ENCODE assay signal across 19 cellular contexts in genomic region chr5:175383350-175383749, GRCh38.
A peak's percentile ranks its signal among the peaks of the same experiment; 100 is the strongest.
DNase-seq lines count a peak whose midpoint lies in the region; ATAC-seq and TF ChIP-seq lines count a peak whose summit lies in the region.
"Had no signal": no experiment of that assay in that cellular context is flagged by ENCODE, and none has a peak within 500 bp of the region (broad histone marks: within the 10 kb centered on the region; RNA-seq: fewer than 3 reads in every experiment).

No MANE protein-coding gene starts in this region.

- POLR2A ChIA-PET in PC-3 (lab: Charles Lee; ENCODE audit: unreplicated experiment): no interaction called here

- H3K9me3 ChIP-seq in PC-3 (ENCODE audit: low read length): no peaks in the 10 kb centered on the region
- H3K9me3 ChIP-seq: adrenal gland, right lobe of liver had no signal

- no peaks in the 10 kb centered on the region for H3K79me2 ChIP-seq in PC-3 (ENCODE audit: low read length)

- no peaks in the 10 kb centered on the region for H3K36me3 ChIP-seq in PC-3 (ENCODE audit: low read depth, low read length)
- H3K36me3 ChIP-seq: adrenal gland, left ventricle myocardium inferior, right lobe of liver, tibial nerve had no signal

- CTCF ChIA-PET in PC-3 (lab: Charles Lee): no interaction called here

- no TSS peak for BruUV-seq in PC-3 (replicated peaks; lab: Mats Ljungman, UMichigan)

- H3K4me1 ChIP-seq in PC-3 (ENCODE audit: insufficient read depth, low read length): peaks cover 59% of the 10 kb centered on the region
- H3K4me1 ChIP-seq: adrenal gland, left ventricle myocardium inferior, right lobe of liver, tibial nerve had no signal

- H2AFZ ChIP-seq in PC-3 (ENCODE audit: low read length): no peak overlapping the region

- no peaks in the 10 kb centered on the region for H3K9me2 ChIP-seq in PC-3 (replicated peaks; ENCODE audit: low read length)

- H3F3A ChIP-seq in PC-3 (ENCODE audit: low read length, unreplicated experiment): no peaks in the 10 kb centered on the region

- ATAC-seq in PC-3: no peak
- no peak for ATAC-seq in GM21576 (IDR thresholded peaks at IDR 0.05; ENCODE audit: unreplicated experiment)
- no peak for ATAC-seq in HG02678 (IDR thresholded peaks at IDR 0.05; ENCODE audit: unreplicated experiment)
- ATAC-seq in GM19452 (IDR thresholded peaks at IDR 0.05; ENCODE audit: unreplicated experiment): no peak
- ATAC-seq: GM12878, natural killer cell, right lobe of liver had no signal

- H3K4me2 ChIP-seq in PC-3 (ENCODE audit: low read length): peak overlapping the region; percentile 39; the same call in 1 of the 2 replicates

- no peaks in the 10 kb centered on the region for H4K20me1 ChIP-seq in PC-3 (ENCODE audit: low read length)

- TF ChIP-seq CTCF in PC-3 (conservative IDR thresholded peaks at IDR 0.05; ENCODE audit: low read depth, low read length): no peak

- H3K27me3 ChIP-seq in PC-3 (ENCODE audit: low read length): no peaks in the 10 kb centered on the region
- H3K27me3 ChIP-seq: adrenal gland, right lobe of liver, tibial nerve had no signal

- DNase-seq in Ammon's horn (ENCODE audit: low spot score): peak; percentile 54
- peak; percentile 54 for DNase-seq in M059J (ENCODE audit: low read depth)
- peak; percentile 63 for DNase-seq in PC-3
- peak; percentile 20 to 62 for DNase-seq in hippocampal formation (lab: John Stamatoyannopoulos, UW)
- DNase-seq in activated CD4-positive, alpha-beta T cell treated with anti-CD3 and anti-CD28 coated beads, Interleukin-2, amount 50 U/mL, for 48 hours: no peak
- DNase-seq: activated CD4-positive, alpha-beta T cell treated with anti-CD3 and anti-CD28 coated beads, Interleukin-2, amount 50 U/mL, for 1 hour; adrenal gland; EL; left ventricle myocardium inferior; natural killer cell; NCI-H2171 treated with DMSO at 0.1 percent for 48 hours; right lobe of liver; stimulated activated CD4-positive, alpha-beta T cell treated with anti-CD3 and anti-CD28 coated beads, Interleukin-2, amount 100 ng/mL, for 48 hours had no signal

- no peak overlapping the region for H3K4me3 ChIP-seq in PC-3 (ENCODE audit: low read length)
- H3K4me3 ChIP-seq: adrenal gland, coronary artery, GM12878, left ventricle myocardium inferior, right lobe of liver, tibial nerve had no signal

- H3K9ac ChIP-seq in PC-3 (ENCODE audit: low read length): no peak overlapping the region; the same call in 1 of the 2 replicates

- intact Hi-C loops in PC-3 (cut with micrococcal nuclease): no loop called here

- peak overlapping the region; percentile 94 for H3K27ac ChIP-seq in PC-3 (ENCODE audit: low read length)
- H3K27ac ChIP-seq: adrenal gland, coronary artery, left ventricle myocardium inferior, right lobe of liver, tibial nerve had no signal

Comparison
In these comparisons a context has a peak if more than half of its experiments do, and no peak if none do; other contexts are left out.
1. DNase-seq: peak in Ammon's horn (single experiment), M059J (single experiment), PC-3 (single experiment) and hippocampal formation (2 of 2); none in activated CD4-positive, alpha-beta T cell treated with anti-CD3 and anti-CD28 coated beads, Interleukin-2, amount 50 U/mL, for 48 hours (0 of 2).